In the genomic region with DNA sequence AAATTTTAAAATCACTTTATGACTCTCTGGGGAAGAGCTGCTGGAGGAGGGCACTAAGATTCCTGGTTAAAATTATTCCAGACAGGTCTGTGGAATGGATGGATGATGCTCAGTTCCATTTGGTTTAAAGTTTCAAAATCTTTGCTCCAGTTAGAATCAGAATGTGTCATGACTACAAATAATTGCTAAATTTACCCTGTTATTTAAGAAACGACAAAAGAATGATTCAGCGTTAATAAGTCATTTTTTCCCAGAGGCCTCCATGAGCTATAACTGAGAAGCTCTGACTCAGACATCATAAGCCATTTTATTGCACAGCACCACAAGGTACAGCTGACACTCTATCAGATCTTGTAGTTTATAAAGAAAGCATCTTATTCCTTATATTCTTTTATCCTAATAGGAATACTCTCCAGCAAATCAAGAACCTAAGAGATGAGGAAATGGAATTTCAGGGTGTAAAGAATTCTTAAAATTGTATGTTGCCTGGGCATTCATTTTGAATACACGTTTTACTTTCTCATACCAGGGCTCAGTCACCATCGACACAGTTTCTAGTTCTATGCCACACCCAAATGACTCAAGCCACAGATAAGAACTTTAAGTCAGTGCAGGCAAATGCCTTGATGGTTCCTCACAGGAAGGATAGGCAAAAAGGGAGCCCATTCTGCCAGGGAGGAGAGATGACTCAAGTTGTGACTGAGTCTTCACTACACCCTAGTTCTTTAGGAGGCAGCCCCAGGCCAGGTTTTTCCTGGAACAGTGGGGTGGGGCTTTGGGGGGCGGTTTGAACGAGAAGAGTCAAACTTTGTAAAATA, we compare ENCODE assay signal across 10 cellular contexts.
DNase-seq lines count a peak whose midpoint lies in the region; ATAC-seq and TF ChIP-seq lines count a peak whose summit lies in the region.
"Had no signal": no experiment of that assay in that cellular context is flagged by ENCODE, and none has a peak within 500 bp of the region (broad histone marks: within the 10 kb centered on the region; RNA-seq: fewer than 3 reads in every experiment).

No MANE protein-coding gene starts in this region.

- H3K27ac ChIP-seq in foreskin keratinocyte (peak overlapping the region; percentile 96), smooth muscle cell (ENCODE audit: low read depth) (peak overlapping the region; percentile 96), lower lobe of right lung (no peak overlapping the region)
- H3K27ac ChIP-seq: thyroid gland had no signal

- 19% methylated on average over 6 of the region's 6 CpGs for WGBS in smooth muscle cell (ENCODE audit: low lambda C conversion rate)

- no peaks in the 10 kb centered on the region for H3K36me3 ChIP-seq in smooth muscle cell (ENCODE audit: low read depth)
- H3K36me3 ChIP-seq in lower lobe of right lung: no peaks in the 10 kb centered on the region
- H3K36me3 ChIP-seq: thyroid gland had no signal

- H3K4me3 ChIP-seq in smooth muscle cell (peak overlapping the region; percentile 17), lower lobe of right lung (no peak overlapping the region)
- H3K4me3 ChIP-seq: thyroid gland had no signal

- no peaks in the 10 kb centered on the region for H3K79me2 ChIP-seq in smooth muscle cell (ENCODE audit: low read depth)

- H3F3A ChIP-seq in smooth muscle cell (ENCODE audit: low read depth): peaks cover 8% of the 10 kb centered on the region

- intact Hi-C loops in lower lobe of right lung (cut with DNase I): no loop called here

- H3K27me3 ChIP-seq in foreskin keratinocyte (no peaks in the 10 kb centered on the region), smooth muscle cell (ENCODE audit: low read depth) (no peaks in the 10 kb centered on the region), lower lobe of right lung (ENCODE audit: low read depth) (no peaks in the 10 kb centered on the region)
- H3K27me3 ChIP-seq: thyroid gland had no signal

- ATAC-seq in foreskin keratinocyte: peak; percentile 98
- ATAC-seq in lower lobe of right lung: no peak
- ATAC-seq in HG03095 (IDR thresholded peaks at IDR 0.05; ENCODE audit: unreplicated experiment): no peak
- no peak for ATAC-seq in HG03280 (IDR thresholded peaks at IDR 0.05; ENCODE audit: unreplicated experiment)

- no peaks in the 10 kb centered on the region for H4K20me1 ChIP-seq in smooth muscle cell (ENCODE audit: low read depth)

- DNase-seq in GOT3 (lab: John Stamatoyannopoulos, UW) (peak; percentile 5), T1000 (lab: John Stamatoyannopoulos, UW) (peak; percentile 84), foreskin keratinocyte (peak; percentile 100), smooth muscle cell (lab: John Stamatoyannopoulos, UW; ENCODE audit: unreplicated experiment) (no peak), lower lobe of right lung (no peak)
- DNase-seq in activated CD8-positive, alpha-beta memory T cell treated with anti-CD3 and anti-CD28 coated beads, Interleukin-2, amount 50 U/mL, for 4 hours: no peak
- DNase-seq: activated gamma-delta T cell, thyroid gland had no signal

- no peak overlapping the region for H2AFZ ChIP-seq in smooth muscle cell (ENCODE audit: low read depth)

- no peak for TF ChIP-seq CTCF in foreskin keratinocyte (conservative IDR thresholded peaks at IDR 0.05)
- TF ChIP-seq CTCF in smooth muscle cell (IDR thresholded peaks at IDR 0.05; ENCODE audit: borderline replicate concordance, insufficient read depth, poor library complexity, severe bottlenecking): no peak
- TF ChIP-seq CTCF in lower lobe of right lung (IDR thresholded peaks at IDR 0.05): no peak

- H3K4me1 ChIP-seq in foreskin keratinocyte (peaks cover 29% of the 10 kb centered on the region), smooth muscle cell (ENCODE audit: low read depth) (no peaks in the 10 kb centered on the region), lower lobe of right lung (no peaks in the 10 kb centered on the region)
- H3K4me1 ChIP-seq: thyroid gland had no signal

- H3K9ac ChIP-seq in smooth muscle cell (ENCODE audit: low read depth): peak overlapping the region; percentile 57

- H3K9me3 ChIP-seq in smooth muscle cell (replicated peaks; ENCODE audit: low read depth) (no peaks in the 10 kb centered on the region), lower lobe of right lung (no peaks in the 10 kb centered on the region)
- H3K9me3 ChIP-seq: thyroid gland had no signal

- peak overlapping the region; percentile 72 for H3K4me2 ChIP-seq in smooth muscle cell

Comparison
In these comparisons a context has a peak if more than half of its experiments do, and no peak if none do; other contexts are left out.
1. DNase-seq: peak in GOT3 (single experiment), T1000 (single experiment) and foreskin keratinocyte (2 of 2); none in smooth muscle cell (single experiment), activated CD8-positive, alpha-beta memory T cell treated with anti-CD3 and anti-CD28 coated beads, Interleukin-2, amount 50 U/mL, for 4 hours (single experiment) and lower lobe of right lung (single experiment).